ENCODE assay signal across 19 cellular contexts in the genomic region with DNA sequence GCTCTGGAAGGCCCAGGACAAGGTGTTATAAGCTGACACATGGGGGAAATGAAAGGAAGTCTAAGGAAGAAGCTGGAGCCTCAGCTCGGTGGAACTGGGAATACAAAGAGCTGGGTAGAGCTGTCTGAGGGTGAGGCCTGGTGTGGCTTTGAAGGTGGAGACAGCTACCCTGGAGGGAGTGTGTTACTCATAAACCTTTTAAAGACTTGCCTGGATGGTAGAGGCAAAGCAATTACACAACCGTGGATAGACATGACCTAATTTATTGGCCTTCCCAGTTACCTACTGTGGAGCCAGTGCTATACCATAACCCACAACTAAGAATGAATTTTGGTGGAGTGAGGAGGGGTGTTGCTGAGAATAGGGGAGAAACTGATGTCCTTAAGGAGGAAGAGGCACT. TPM values are rescaled to one million over a fixed set of nuclear protein-coding genes. Genes with fewer than 3 reads are reported as not detected.
DNase-seq lines count a peak whose midpoint lies in the region; ATAC-seq and TF ChIP-seq lines count a peak whose summit lies in the region.
"Had no signal": no experiment of that assay in that cellular context is flagged by ENCODE, and none has a peak within 500 bp of the region (broad histone marks: within the 10 kb centered on the region; RNA-seq: fewer than 3 reads in every experiment).

No MANE protein-coding gene starts in this region.

- no peak overlapping the region for H3K27ac Mint-ChIP-seq in stimulated activated memory B cell treated with anti-CD40 and anti-IgM and Interleukin-4, amounts not matched to agents 10 μg/mL and 1 μg/mL and 100 μg/mL, for 72 hours

- H3K4me3 Mint-ChIP-seq in stimulated activated memory B cell treated with anti-CD40 and anti-IgM and Interleukin-4, amounts not matched to agents 10 μg/mL and 1 μg/mL and 100 μg/mL, for 72 hours: no peak overlapping the region
- H3K4me3 Mint-ChIP-seq: activated T-cell treated with anti-CD3 and anti-CD28 coated beads, Interleukin-2, amount 50 U/mL, for 4 hours had no signal

- H2AK9ac ChIP-seq in IMR-90 (replicated peaks; ENCODE audit: low read depth, low read length, poor library complexity): no peak overlapping the region

- H3K14ac ChIP-seq in IMR-90 (replicated peaks; ENCODE audit: low read depth, low read length): no peak overlapping the region

- no peak overlapping the region for H3K4me3 ChIP-seq in IMR-90 (ENCODE audit: insufficient read depth, low read depth, low read length)
- H3K4me3 ChIP-seq: body of pancreas, coronary artery, gastrocnemius medialis, uterus had no signal

- no peak overlapping the region for H2BK20ac ChIP-seq in IMR-90 (ENCODE audit: low read depth, low read length)

- no peaks in the 10 kb centered on the region for H3K79me1 ChIP-seq in IMR-90 (ENCODE audit: low read depth in 1 of 2, low read length in 2 of 2)

- H3K4me1 Mint-ChIP-seq in stimulated activated memory B cell treated with anti-CD40 and anti-IgM and Interleukin-4, amounts not matched to agents 10 μg/mL and 1 μg/mL and 100 μg/mL, for 72 hours: no peaks in the 10 kb centered on the region

- dilution Hi-C loops in IMR-90 (cut with HindIII; ENCODE audit: low sequenced_read_pairs, unreplicated experiment): no loop called here

- H4K20me1 ChIP-seq in IMR-90 (ENCODE audit: insufficient read depth, low read length): no peaks in the 10 kb centered on the region

- no peaks in the 10 kb centered on the region; the same call in 1 of the 2 replicates for H3K9me3 ChIP-seq in IMR-90 (ENCODE audit: control insufficient read depth, insufficient read depth, low read length)
- H3K9me3 ChIP-seq: body of pancreas, gastrocnemius medialis, uterus had no signal

- no peak overlapping the region for H2AK5ac ChIP-seq in IMR-90 (ENCODE audit: low read depth, low read length)

- H3K9ac ChIP-seq in IMR-90 (ENCODE audit: low read depth, low read length): no peak overlapping the region

- H3K36me3 ChIP-seq in IMR-90 (ENCODE audit: control insufficient read depth, insufficient read depth, low read length): no peaks in the 10 kb centered on the region
- H3K36me3 ChIP-seq: gastrocnemius medialis, uterus had no signal

- BruUV-seq in IMR-90 (replicated peaks; lab: Mats Ljungman, UMichigan): no TSS peak

- H3K18ac ChIP-seq in IMR-90 (ENCODE audit: low read depth, low read length): no peak overlapping the region

- no peak overlapping the region for H2BK15ac ChIP-seq in IMR-90 (ENCODE audit: low read depth, low read length)

- H3K27me3 ChIP-seq in IMR-90 (ENCODE audit: control insufficient read depth, insufficient read depth, low read length): no peaks in the 10 kb centered on the region
- H3K27me3 ChIP-seq: body of pancreas, gastrocnemius medialis, uterus had no signal

- CTCF ChIA-PET in IMR-90 (lab: Yijun Ruan, JAX): no interaction called here

- H3K27me3 Mint-ChIP-seq in stimulated activated memory B cell treated with anti-CD40 and anti-IgM and Interleukin-4, amounts not matched to agents 10 μg/mL and 1 μg/mL and 100 μg/mL, for 72 hours: peaks cover 17% of the 10 kb centered on the region

- no peak overlapping the region for H2BK5ac ChIP-seq in IMR-90 (ENCODE audit: low read depth, low read length, poor library complexity, severe bottlenecking)

- DNase-seq in IMR-90 (no peak), amniotic epithelial cell (ENCODE audit: low read depth) (peak; percentile 56), left colon (peak; percentile 49 to 69), mucosa of gallbladder (ENCODE audit: low spot score) (no peak), DMS53 treated with DMSO at 0.1 percent for 48 hours (lab: John Stamatoyannopoulos, UW; ENCODE audit: unreplicated experiment) (no peak)
- DNase-seq: activated CD4-positive, alpha-beta T cell treated with anti-CD3 and anti-CD28 coated beads, Interleukin-2, amount 50 U/mL, for 4 hours; activated T-cell treated with anti-CD3 and anti-CD28 coated beads, Interleukin-2, amount 50 U/mL, for 4 hours; body of pancreas; EL; gastrocnemius medialis; HCEC 1CT; Kasumi-1; NCI-H1417 treated with DMSO at 0.1 percent for 48 hours; NCI-H345; uterus had no signal

- no peak overlapping the region for H4K8ac ChIP-seq in IMR-90 (ENCODE audit: low read depth in 2 of 2, low read length in 2 of 2)

- no peak overlapping the region for H3K23ac ChIP-seq in IMR-90 (ENCODE audit: low read depth, low read length)

- no peak overlapping the region for H3K4me2 ChIP-seq in IMR-90 (ENCODE audit: low read depth, low read length)

- H3K9me3 Mint-ChIP-seq in stimulated activated memory B cell treated with anti-CD40 and anti-IgM and Interleukin-4, amounts not matched to agents 10 μg/mL and 1 μg/mL and 100 μg/mL, for 72 hours: no peaks in the 10 kb centered on the region
- H3K9me3 Mint-ChIP-seq: activated naive CD4-positive, alpha-beta T cell treated with anti-CD3 and anti-CD28 coated beads, Interleukin-2, amount 50 U/mL, for 72 hours had no signal

- H4K5ac ChIP-seq in IMR-90 (ENCODE audit: low read depth, low read length): no peak overlapping the region

- POLR2A ChIA-PET in IMR-90 (lab: Charles Lee; ENCODE audit: unreplicated experiment): no interaction called here

- H4K91ac ChIP-seq in IMR-90 (ENCODE audit: insufficient read depth, low read depth, low read length): no peak overlapping the region

- H3K9me1 ChIP-seq in IMR-90 (ENCODE audit: insufficient read depth, low read length): no peaks in the 10 kb centered on the region

- in situ Hi-C loops in IMR-90 (cut with MboI; ENCODE audit: low sequenced_read_pairs): no loop called here

- intact Hi-C loops in IMR-90 (cut with micrococcal nuclease) (no loop called here), left colon (cut with DNase I, micrococcal nuclease) (no loop called here)

- no peak for TF ChIP-seq CTCF in IMR-90 (conservative IDR thresholded peaks at IDR 0.05; ENCODE audit: low read depth, low read length)

- peak overlapping the region; percentile 33 for H2AFZ ChIP-seq in IMR-90 (replicated peaks; ENCODE audit: low read length, poor library complexity)

- TF ChIP-seq POLR2A in IMR-90 (IDR thresholded peaks at IDR 0.05; ENCODE audit: low read depth, low read length): no peak

- no peak overlapping the region for H3K27ac ChIP-seq in IMR-90 (ENCODE audit: insufficient read depth, low read length)
- H3K27ac ChIP-seq: body of pancreas, coronary artery, gastrocnemius medialis, uterus had no signal

- H3K4ac ChIP-seq in IMR-90 (ENCODE audit: low read depth, low read length): no peak overlapping the region

- H3K36me3 Mint-ChIP-seq in stimulated activated memory B cell treated with anti-CD40 and anti-IgM and Interleukin-4, amounts not matched to agents 10 μg/mL and 1 μg/mL and 100 μg/mL, for 72 hours: no peaks in the 10 kb centered on the region
- H3K36me3 Mint-ChIP-seq: activated naive CD4-positive, alpha-beta T cell treated with anti-CD3 and anti-CD28 coated beads, Interleukin-2, amount 50 U/mL, for 72 hours had no signal

- WGBS in IMR-90 (ENCODE audit: extremely low coverage in 2 of 2, insufficient read length in 1 of 2), 2 experiments: 60% methylated on average over 1 of the region's 2 CpGs; no CpG with 5 or more reads in 1 of the 2 experiments

- H3K4me1 ChIP-seq in IMR-90 (ENCODE audit: control insufficient read depth, insufficient read depth, low read length): no peaks in the 10 kb centered on the region
- H3K4me1 ChIP-seq: gastrocnemius medialis, uterus had no signal

- H2BK120ac ChIP-seq in IMR-90 (ENCODE audit: low read depth, low read length): no peak overlapping the region

- TF ChIP-seq RAD21 in IMR-90 (IDR thresholded peaks at IDR 0.05; ENCODE audit: low read length): no peak

- no peak overlapping the region for H3K56ac ChIP-seq in IMR-90 (ENCODE audit: extremely low read depth, insufficient read depth, low read length)

- ATAC-seq in IMR-90 (ENCODE audit: low read depth) (no peak), left colon (peak; percentile 99), HG02610 (IDR thresholded peaks at IDR 0.05; ENCODE audit: unreplicated experiment) (no peak)
- peak; percentile 12 for ATAC-seq in stimulated activated memory B cell treated with anti-CD40 and anti-IgM and Interleukin-4, amounts not matched to agents 10 μg/mL and 1 μg/mL and 100 μg/mL, for 72 hours
- ATAC-seq: activated naive CD4-positive, alpha-beta T cell treated with anti-CD3 and anti-CD28 coated beads, Interleukin-2, amount 50 U/mL, for 72 hours; activated T-cell treated with anti-CD3 and anti-CD28 coated beads, Interleukin-2, amount 50 U/mL, for 4 hours; body of pancreas; gastrocnemius medialis had no signal

TF ChIP-seq in IMR-90, 13 proteins besides CTCF, POLR2A, EP300 and RAD21:
- TF ChIP-seq CEBPB (IDR thresholded peaks at IDR 0.05; ENCODE audit: low read depth, low read length): no peak
- no peak for TF ChIP-seq SMC3 (IDR thresholded peaks at IDR 0.05; ENCODE audit: low read depth, low read length)
- no peak for TF ChIP-seq FOS (IDR thresholded peaks at IDR 0.05; ENCODE audit: low read depth, low read length)
- no peak for TF ChIP-seq BHLHE40 (IDR thresholded peaks at IDR 0.05; ENCODE audit: low read depth, low read length)
- TF ChIP-seq RFX5 (IDR thresholded peaks at IDR 0.05; ENCODE audit: low read depth, low read length): no peak
- TF ChIP-seq MAFK (IDR thresholded peaks at IDR 0.05; ENCODE audit: low read depth, low read length): no peak
- no peak for TF ChIP-seq RCOR1 (IDR thresholded peaks at IDR 0.05; ENCODE audit: insufficient replicate concordance, low read length)
- TF ChIP-seq ELK1 (IDR thresholded peaks at IDR 0.05; ENCODE audit: borderline replicate concordance, low read depth, low read length): no peak
- TF ChIP-seq MXI1 (IDR thresholded peaks at IDR 0.05; ENCODE audit: borderline replicate concordance, low read depth, low read length): no peak
- no peak for TF ChIP-seq NFE2L2 (IDR thresholded peaks at IDR 0.05; ENCODE audit: low read depth, low read length)
- no peak for TF ChIP-seq CHD1 (IDR thresholded peaks at IDR 0.05; ENCODE audit: low read depth, low read length)
- no peak for TF ChIP-seq MAZ (IDR thresholded peaks at IDR 0.05; ENCODE audit: borderline replicate concordance, low read depth, low read length)
TF ChIP-seq in IMR-90: peak in this region for 0.

RNA-seq across cellular contexts. Expression of gene EXPH5, which starts 22.6 kb away (rescaled TPM):
- total RNA-seq in IMR-90 (2012; rRNA removed): 0.56 and 0.72 TPM in 2 replicates
- 0.04 and 0.05 TPM in 2 replicates for polyA plus RNA-seq in IMR-90 (2012; rRNA removed)
- polyA plus RNA-seq in IMR-90 (2012; cell fraction: cytosol; rRNA removed): 0.01 TPM in 2 replicates
- polyA plus RNA-seq in IMR-90 (2012; cell fraction: nucleus; rRNA removed; ENCODE audit: low replicate concordance): 0.03 and 0.11 TPM in 2 replicates
- 10 to 100 TPM; 42.2 to 51.8 TPM for total RNA-seq in left colon
- 5.6 TPM for total RNA-seq in mucosa of gallbladder

Comparison
In these comparisons a context has a peak if more than half of its experiments do, and no peak if none do; other contexts are left out.
1. ATAC-seq: peak in left colon (single experiment) and stimulated activated memory B cell treated with anti-CD40 and anti-IgM and Interleukin-4, amounts not matched to agents 10 μg/mL and 1 μg/mL and 100 μg/mL, for 72 hours (single experiment); none in IMR-90 (single experiment) and HG02610 (single experiment).
2. DNase-seq: peak in amniotic epithelial cell (single experiment) and left colon (2 of 2); none in IMR-90 (single experiment), mucosa of gallbladder (single experiment) and DMS53 treated with DMSO at 0.1 percent for 48 hours (single experiment).